ENCODE assay signal across 8 cellular contexts in genomic region chr3:30437172-30437571, GRCh38.
DNase-seq lines count a peak whose midpoint lies in the region; ATAC-seq and TF ChIP-seq lines count a peak whose summit lies in the region.

No MANE protein-coding gene starts in this region.

- no peak for TF ChIP-seq CTCF in foreskin fibroblast (IDR thresholded peaks at IDR 0.05; ENCODE audit: low read depth, low read length)
- peak; percentile 22 for TF ChIP-seq CTCF in osteocyte (IDR thresholded peaks at IDR 0.05)

- peaks cover 58% of the 10 kb centered on the region for H3K4me1 Mint-ChIP-seq in osteocyte (ENCODE audit: unreplicated experiment)

- H3K4me3 ChIP-seq in foreskin fibroblast (ENCODE audit: low read depth in 1 of 2, low read length in 2 of 2) = no peak overlapping the region

- DNase-seq in Ammon's horn (ENCODE audit: low spot score) = peak; percentile 6
- DNase-seq in RPMI7951 (ENCODE audit: low read depth) = peak; percentile 28
- DNase-seq in foreskin fibroblast = peak; percentile 36 to 41
- DNase-seq in osteocyte (ENCODE audit: extremely low spot score, unreplicated experiment) = no peak
- no peak for DNase-seq in SIG-M5 (lab: John Stamatoyannopoulos, UW)
- DNase-seq in activated T-cell treated with anti-CD3 and anti-CD28 coated beads, Interleukin-2, amount 50 U/mL, for 1 hour = no peak
- no peak for DNase-seq in NCI-H187 treated with DMSO at 0.1 percent for 48 hours (lab: John Stamatoyannopoulos, UW)

- no peak for ATAC-seq in HG02623 (IDR thresholded peaks at IDR 0.05; ENCODE audit: unreplicated experiment)

- H3K27me3 Mint-ChIP-seq in osteocyte (ENCODE audit: unreplicated experiment) = no peaks in the 10 kb centered on the region

- peaks cover 7% of the 10 kb centered on the region for H3K9me3 Mint-ChIP-seq in osteocyte (ENCODE audit: unreplicated experiment)

- H3K36me3 Mint-ChIP-seq in osteocyte (ENCODE audit: unreplicated experiment) = no peaks in the 10 kb centered on the region

- peak overlapping the region; percentile 84 for H3K27ac Mint-ChIP-seq in osteocyte (ENCODE audit: unreplicated experiment)

- H3K4me3 Mint-ChIP-seq in osteocyte (ENCODE audit: unreplicated experiment) = peak overlapping the region; percentile 18

Comparison
In these comparisons a context has a peak if more than half of its experiments do, and no peak if none do; other contexts are left out.
1. DNase-seq: peak in Ammon's horn (single experiment), RPMI7951 (single experiment) and foreskin fibroblast (2 of 2); none in osteocyte (single experiment), SIG-M5 (single experiment), activated T-cell treated with anti-CD3 and anti-CD28 coated beads, Interleukin-2, amount 50 U/mL, for 1 hour (single experiment) and NCI-H187 treated with DMSO at 0.1 percent for 48 hours (single experiment).